ENCODE assay signal across 1 cellular context in genomic region chr22:37662039-37662438, GRCh38.
TF ChIP-seq lines count a peak whose summit lies in the region.

No MANE protein-coding gene starts in this region.

TF ChIP-seq in IMR-90, 13 proteins besides CTCF, POLR2A, EP300 and RAD21:
- TF ChIP-seq FOS (IDR thresholded peaks at IDR 0.05; ENCODE audit: low read depth, low read length): no peak
- no peak for TF ChIP-seq USF2 (IDR thresholded peaks at IDR 0.05; ENCODE audit: low read depth, low read length)
- no peak for TF ChIP-seq MAZ (IDR thresholded peaks at IDR 0.05; ENCODE audit: borderline replicate concordance, low read depth, low read length)
- TF ChIP-seq RCOR1 (IDR thresholded peaks at IDR 0.05; ENCODE audit: insufficient replicate concordance, low read length): no peak
